1 cellular context compared by ENCODE assay signal in the genomic region with DNA sequence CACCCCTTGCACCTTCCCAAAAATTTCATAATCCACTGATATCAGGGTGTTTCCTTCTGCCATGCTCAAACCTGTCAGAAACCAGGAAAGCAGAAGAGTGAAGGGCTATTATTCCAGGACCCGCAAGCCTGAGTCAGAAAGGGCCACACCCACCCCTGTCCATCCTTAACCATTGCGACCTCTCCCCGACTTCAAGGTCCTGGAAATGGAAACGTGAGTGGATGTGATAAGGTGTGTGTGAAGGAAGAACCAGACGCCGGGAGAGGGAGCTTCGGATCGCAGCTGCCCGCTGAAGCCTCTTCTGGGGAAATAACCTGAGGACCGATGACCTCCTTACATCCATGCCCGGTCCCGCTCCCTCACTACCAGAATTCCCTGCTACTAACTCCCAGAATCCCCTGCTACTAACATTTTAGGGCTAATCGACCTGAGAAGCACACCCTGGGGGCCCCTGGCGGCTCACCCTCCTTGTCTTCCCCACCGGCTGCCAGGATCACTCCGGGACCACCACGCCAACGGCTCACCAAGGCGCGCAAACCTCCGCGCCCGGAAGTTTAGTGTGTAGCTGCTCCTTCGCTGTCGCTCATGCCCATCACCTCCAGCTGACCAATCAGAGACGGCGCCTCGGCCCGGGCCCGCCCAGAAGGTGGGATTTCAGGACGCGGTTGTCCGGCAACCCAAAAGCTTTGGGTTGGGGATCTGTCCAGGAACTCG.
TF ChIP-seq lines count a peak whose summit lies in the region.

A gene (minus strand): TSS at position 534 of the 714 bp plus-strand sequence. CDS start 471 bp downstream, at position 63.

TF ChIP-seq in K562, 482 proteins besides CTCF, POLR2A, EP300 and RAD21 (continued from another document and continues in another):
- TF ChIP-seq, protein P1, sequence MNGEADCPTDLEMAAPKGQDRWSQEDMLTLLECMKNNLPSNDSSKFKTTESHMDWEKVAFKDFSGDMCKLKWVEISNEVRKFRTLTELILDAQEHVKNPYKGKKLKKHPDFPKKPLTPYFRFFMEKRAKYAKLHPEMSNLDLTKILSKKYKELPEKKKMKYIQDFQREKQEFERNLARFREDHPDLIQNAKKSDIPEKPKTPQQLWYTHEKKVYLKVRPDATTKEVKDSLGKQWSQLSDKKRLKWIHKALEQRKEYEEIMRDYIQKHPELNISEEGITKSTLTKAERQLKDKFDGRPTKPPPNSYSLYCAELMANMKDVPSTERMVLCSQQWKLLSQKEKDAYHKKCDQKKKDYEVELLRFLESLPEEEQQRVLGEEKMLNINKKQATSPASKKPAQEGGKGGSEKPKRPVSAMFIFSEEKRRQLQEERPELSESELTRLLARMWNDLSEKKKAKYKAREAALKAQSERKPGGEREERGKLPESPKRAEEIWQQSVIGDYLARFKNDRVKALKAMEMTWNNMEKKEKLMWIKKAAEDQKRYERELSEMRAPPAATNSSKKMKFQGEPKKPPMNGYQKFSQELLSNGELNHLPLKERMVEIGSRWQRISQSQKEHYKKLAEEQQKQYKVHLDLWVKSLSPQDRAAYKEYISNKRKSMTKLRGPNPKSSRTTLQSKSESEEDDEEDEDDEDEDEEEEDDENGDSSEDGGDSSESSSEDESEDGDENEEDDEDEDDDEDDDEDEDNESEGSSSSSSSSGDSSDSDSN (IDR thresholded peaks at IDR 0.05; ENCODE audit: borderline replicate concordance in 1 of 2, low read depth in 2 of 2, low read length in 2 of 2) = 0 out of 4 replicates have a peak, but pooled peaks of 1 of the 2 experiments have one; percentile 34
- no peak for TF ChIP-seq ADNP (tag; IDR thresholded peaks at IDR 0.05)
- TF ChIP-seq PURB (CRISPR knock-in tag; IDR thresholded peaks at IDR 0.05; ENCODE audit: low read depth) = no peak
- no peak for TF ChIP-seq TCF7L2 (IDR thresholded peaks at IDR 0.05; ENCODE audit: low read depth, low read length)
- TF ChIP-seq MYC (IDR thresholded peaks at IDR 0.05; ENCODE audit: low read depth, low read length) = peak; percentile 31; the same call in 1 of the 2 replicates
- no peak for TF ChIP-seq MYC (CRISPR knock-in tag; IDR thresholded peaks at IDR 0.05; ENCODE audit: borderline replicate concordance, low read depth)
- TF ChIP-seq ZNF766 (CRISPR knock-in tag; conservative IDR thresholded peaks at IDR 0.05) = no peak
- TF ChIP-seq HIVEP1 (CRISPR knock-in tag; IDR thresholded peaks at IDR 0.05) = no peak
- no peak for TF ChIP-seq PRMT5 (CRISPR knock-in tag; IDR thresholded peaks at IDR 0.05)
- TF ChIP-seq KLF10 (CRISPR knock-in tag; IDR thresholded peaks at IDR 0.05) = no peak
- TF ChIP-seq, protein P2, sequence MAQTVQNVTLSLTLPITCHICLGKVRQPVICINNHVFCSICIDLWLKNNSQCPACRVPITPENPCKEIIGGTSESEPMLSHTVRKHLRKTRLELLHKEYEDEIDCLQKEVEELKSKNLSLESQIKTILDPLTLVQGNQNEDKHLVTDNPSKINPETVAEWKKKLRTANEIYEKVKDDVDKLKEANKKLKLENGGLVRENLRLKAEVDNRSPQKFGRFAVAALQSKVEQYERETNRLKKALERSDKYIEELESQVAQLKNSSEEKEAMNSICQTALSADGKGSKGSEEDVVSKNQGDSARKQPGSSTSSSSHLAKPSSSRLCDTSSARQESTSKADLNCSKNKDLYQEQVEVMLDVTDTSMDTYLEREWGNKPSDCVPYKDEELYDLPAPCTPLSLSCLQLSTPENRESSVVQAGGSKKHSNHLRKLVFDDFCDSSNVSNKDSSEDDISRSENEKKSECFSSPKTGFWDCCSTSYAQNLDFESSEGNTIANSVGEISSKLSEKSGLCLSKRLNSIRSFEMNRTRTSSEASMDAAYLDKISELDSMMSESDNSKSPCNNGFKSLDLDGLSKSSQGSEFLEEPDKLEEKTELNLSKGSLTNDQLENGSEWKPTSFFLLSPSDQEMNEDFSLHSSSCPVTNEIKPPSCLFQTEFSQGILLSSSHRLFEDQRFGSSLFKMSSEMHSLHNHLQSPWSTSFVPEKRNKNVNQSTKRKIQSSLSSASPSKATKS (CRISPR knock-in tag; IDR thresholded peaks at IDR 0.05) = no peak
- no peak for TF ChIP-seq ZNF12 (CRISPR knock-in tag; IDR thresholded peaks at IDR 0.05)
- TF ChIP-seq HDAC2 (IDR thresholded peaks at IDR 0.05) = no peak; the same call in 1 of the 2 replicates
- no peak for TF ChIP-seq PTBP1 (IDR thresholded peaks at IDR 0.05; ENCODE audit: low read depth, low read length)
- TF ChIP-seq SP1 (CRISPR knock-in tag; IDR thresholded peaks at IDR 0.05) = no peak
- TF ChIP-seq GABPB1 (CRISPR knock-in tag; IDR thresholded peaks at IDR 0.05) = peak; percentile 72; the same call in 1 of the 2 replicates
- TF ChIP-seq SMAD3 (CRISPR knock-in tag; conservative IDR thresholded peaks at IDR 0.05) = no peak
- TF ChIP-seq SETDB1 (IDR thresholded peaks at IDR 0.05; ENCODE audit: low read length) = no peak
- TF ChIP-seq, protein P3, sequence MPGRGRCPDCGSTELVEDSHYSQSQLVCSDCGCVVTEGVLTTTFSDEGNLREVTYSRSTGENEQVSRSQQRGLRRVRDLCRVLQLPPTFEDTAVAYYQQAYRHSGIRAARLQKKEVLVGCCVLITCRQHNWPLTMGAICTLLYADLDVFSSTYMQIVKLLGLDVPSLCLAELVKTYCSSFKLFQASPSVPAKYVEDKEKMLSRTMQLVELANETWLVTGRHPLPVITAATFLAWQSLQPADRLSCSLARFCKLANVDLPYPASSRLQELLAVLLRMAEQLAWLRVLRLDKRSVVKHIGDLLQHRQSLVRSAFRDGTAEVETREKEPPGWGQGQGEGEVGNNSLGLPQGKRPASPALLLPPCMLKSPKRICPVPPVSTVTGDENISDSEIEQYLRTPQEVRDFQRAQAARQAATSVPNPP (IDR thresholded peaks at IDR 0.05; ENCODE audit: borderline replicate concordance, insufficient read depth, insufficient read length) = no peak
- TF ChIP-seq, protein P4, sequence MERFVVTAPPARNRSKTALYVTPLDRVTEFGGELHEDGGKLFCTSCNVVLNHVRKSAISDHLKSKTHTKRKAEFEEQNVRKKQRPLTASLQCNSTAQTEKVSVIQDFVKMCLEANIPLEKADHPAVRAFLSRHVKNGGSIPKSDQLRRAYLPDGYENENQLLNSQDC (CRISPR knock-in tag; IDR thresholded peaks at IDR 0.05) = no peak
- TF ChIP-seq, protein P5, sequence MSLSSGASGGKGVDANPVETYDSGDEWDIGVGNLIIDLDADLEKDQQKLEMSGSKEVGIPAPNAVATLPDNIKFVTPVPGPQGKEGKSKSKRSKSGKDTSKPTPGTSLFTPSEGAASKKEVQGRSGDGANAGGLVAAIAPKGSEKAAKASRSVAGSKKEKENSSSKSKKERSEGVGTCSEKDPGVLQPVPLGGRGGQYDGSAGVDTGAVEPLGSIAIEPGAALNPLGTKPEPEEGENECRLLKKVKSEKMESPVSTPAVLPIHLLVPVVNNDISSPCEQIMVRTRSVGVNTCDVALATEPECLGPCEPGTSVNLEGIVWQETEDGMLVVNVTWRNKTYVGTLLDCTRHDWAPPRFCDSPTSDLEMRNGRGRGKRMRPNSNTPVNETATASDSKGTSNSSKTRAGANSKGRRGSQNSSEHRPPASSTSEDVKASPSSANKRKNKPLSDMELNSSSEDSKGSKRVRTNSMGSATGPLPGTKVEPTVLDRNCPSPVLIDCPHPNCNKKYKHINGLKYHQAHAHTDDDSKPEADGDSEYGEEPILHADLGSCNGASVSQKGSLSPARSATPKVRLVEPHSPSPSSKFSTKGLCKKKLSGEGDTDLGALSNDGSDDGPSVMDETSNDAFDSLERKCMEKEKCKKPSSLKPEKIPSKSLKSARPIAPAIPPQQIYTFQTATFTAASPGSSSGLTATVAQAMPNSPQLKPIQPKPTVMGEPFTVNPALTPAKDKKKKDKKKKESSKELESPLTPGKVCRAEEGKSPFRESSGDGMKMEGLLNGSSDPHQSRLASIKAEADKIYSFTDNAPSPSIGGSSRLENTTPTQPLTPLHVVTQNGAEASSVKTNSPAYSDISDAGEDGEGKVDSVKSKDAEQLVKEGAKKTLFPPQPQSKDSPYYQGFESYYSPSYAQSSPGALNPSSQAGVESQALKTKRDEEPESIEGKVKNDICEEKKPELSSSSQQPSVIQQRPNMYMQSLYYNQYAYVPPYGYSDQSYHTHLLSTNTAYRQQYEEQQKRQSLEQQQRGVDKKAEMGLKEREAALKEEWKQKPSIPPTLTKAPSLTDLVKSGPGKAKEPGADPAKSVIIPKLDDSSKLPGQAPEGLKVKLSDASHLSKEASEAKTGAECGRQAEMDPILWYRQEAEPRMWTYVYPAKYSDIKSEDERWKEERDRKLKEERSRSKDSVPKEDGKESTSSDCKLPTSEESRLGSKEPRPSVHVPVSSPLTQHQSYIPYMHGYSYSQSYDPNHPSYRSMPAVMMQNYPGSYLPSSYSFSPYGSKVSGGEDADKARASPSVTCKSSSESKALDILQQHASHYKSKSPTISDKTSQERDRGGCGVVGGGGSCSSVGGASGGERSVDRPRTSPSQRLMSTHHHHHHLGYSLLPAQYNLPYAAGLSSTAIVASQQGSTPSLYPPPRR (CRISPR knock-in tag; IDR thresholded peaks at IDR 0.05; ENCODE audit: borderline replicate concordance) = no peak
- no peak for TF ChIP-seq POU5F1 (IDR thresholded peaks at IDR 0.05; ENCODE audit: borderline replicate concordance, low read depth, low read length, partially characterized antibody)
- TF ChIP-seq YY1 (IDR thresholded peaks at IDR 0.05; ENCODE audit: borderline replicate concordance in 1 of 3, control insufficient read depth in 1 of 3, extremely low read depth in 1 of 3, insufficient read depth in 3 of 3, insufficient read length in 1 of 3, insufficient replicate concordance in 2 of 3, low read depth in 1 of 3, low read length in 2 of 3) = no peak
- TF ChIP-seq HNRNPUL1 (IDR thresholded peaks at IDR 0.05; ENCODE audit: low read length) = no peak
- no peak for TF ChIP-seq BRF1 (IDR thresholded peaks at IDR 0.05; ENCODE audit: borderline replicate concordance, extremely low read depth, insufficient read length)
- no peak for TF ChIP-seq PRPF4 (IDR thresholded peaks at IDR 0.05; ENCODE audit: insufficient read depth, low read depth, low read length, poor library complexity, severe bottlenecking)
- TF ChIP-seq GTF2F1 (IDR thresholded peaks at IDR 0.05; ENCODE audit: low read depth, low read length) = no peak
- TF ChIP-seq, protein P6, sequence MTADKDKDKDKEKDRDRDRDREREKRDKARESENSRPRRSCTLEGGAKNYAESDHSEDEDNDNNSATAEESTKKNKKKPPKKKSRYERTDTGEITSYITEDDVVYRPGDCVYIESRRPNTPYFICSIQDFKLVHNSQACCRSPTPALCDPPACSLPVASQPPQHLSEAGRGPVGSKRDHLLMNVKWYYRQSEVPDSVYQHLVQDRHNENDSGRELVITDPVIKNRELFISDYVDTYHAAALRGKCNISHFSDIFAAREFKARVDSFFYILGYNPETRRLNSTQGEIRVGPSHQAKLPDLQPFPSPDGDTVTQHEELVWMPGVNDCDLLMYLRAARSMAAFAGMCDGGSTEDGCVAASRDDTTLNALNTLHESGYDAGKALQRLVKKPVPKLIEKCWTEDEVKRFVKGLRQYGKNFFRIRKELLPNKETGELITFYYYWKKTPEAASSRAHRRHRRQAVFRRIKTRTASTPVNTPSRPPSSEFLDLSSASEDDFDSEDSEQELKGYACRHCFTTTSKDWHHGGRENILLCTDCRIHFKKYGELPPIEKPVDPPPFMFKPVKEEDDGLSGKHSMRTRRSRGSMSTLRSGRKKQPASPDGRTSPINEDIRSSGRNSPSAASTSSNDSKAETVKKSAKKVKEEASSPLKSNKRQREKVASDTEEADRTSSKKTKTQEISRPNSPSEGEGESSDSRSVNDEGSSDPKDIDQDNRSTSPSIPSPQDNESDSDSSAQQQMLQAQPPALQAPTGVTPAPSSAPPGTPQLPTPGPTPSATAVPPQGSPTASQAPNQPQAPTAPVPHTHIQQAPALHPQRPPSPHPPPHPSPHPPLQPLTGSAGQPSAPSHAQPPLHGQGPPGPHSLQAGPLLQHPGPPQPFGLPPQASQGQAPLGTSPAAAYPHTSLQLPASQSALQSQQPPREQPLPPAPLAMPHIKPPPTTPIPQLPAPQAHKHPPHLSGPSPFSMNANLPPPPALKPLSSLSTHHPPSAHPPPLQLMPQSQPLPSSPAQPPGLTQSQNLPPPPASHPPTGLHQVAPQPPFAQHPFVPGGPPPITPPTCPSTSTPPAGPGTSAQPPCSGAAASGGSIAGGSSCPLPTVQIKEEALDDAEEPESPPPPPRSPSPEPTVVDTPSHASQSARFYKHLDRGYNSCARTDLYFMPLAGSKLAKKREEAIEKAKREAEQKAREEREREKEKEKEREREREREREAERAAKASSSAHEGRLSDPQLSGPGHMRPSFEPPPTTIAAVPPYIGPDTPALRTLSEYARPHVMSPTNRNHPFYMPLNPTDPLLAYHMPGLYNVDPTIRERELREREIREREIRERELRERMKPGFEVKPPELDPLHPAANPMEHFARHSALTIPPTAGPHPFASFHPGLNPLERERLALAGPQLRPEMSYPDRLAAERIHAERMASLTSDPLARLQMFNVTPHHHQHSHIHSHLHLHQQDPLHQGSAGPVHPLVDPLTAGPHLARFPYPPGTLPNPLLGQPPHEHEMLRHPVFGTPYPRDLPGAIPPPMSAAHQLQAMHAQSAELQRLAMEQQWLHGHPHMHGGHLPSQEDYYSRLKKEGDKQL (CRISPR knock-in tag; IDR thresholded peaks at IDR 0.05; ENCODE audit: borderline replicate concordance) = no peak
- no peak for TF ChIP-seq ZNF764 (CRISPR knock-in tag; IDR thresholded peaks at IDR 0.05; ENCODE audit: low read depth)
- TF ChIP-seq ZFP36 (IDR thresholded peaks at IDR 0.05; ENCODE audit: low read depth, low read length, partially characterized antibody) = peak; percentile 4
- TF ChIP-seq, protein P7, sequence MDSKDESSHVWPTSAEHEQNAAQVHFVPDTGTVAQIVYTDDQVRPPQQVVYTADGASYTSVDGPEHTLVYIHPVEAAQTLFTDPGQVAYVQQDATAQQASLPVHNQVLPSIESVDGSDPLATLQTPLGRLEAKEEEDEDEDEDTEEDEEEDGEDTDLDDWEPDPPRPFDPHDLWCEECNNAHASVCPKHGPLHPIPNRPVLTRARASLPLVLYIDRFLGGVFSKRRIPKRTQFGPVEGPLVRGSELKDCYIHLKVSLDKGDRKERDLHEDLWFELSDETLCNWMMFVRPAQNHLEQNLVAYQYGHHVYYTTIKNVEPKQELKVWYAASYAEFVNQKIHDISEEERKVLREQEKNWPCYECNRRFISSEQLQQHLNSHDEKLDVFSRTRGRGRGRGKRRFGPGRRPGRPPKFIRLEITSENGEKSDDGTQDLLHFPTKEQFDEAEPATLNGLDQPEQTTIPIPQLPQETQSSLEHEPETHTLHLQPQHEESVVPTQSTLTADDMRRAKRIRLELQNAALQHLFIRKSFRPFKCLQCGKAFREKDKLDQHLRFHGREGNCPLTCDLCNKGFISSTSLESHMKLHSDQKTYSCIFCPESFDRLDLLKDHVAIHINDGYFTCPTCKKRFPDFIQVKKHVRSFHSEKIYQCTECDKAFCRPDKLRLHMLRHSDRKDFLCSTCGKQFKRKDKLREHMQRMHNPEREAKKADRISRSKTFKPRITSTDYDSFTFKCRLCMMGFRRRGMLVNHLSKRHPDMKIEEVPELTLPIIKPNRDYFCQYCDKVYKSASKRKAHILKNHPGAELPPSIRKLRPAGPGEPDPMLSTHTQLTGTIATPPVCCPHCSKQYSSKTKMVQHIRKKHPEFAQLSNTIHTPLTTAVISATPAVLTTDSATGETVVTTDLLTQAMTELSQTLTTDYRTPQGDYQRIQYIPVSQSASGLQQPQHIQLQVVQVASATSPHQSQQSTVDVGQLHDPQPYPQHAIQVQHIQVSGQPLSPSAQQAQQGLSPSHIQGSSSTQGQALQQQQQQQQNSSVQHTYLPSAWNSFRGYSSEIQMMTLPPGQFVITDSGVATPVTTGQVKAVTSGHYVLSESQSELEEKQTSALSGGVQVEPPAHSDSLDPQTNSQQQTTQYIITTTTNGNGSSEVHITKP (IDR thresholded peaks at IDR 0.05; ENCODE audit: partially characterized antibody) = no peak
- no peak for TF ChIP-seq ZSCAN29 (IDR thresholded peaks at IDR 0.05)
